Comparison of ENCODE assay signal across 8 cellular contexts in genomic region chr14:75307700-75308379, GRCh38. TPM values are rescaled to one million over a fixed set of nuclear protein-coding genes. Genes with fewer than 3 reads are reported as not detected.
DNase-seq lines count a peak whose midpoint lies in the region; ATAC-seq, FAIRE-seq and TF ChIP-seq lines count a peak whose summit lies in the region.

No MANE protein-coding gene starts in this region.

- DNase-seq in A172 (ENCODE audit: low spot score) (peak; percentile 41), GM19239 (ENCODE audit: insufficient read length, low spot score) (peak; percentile 27), NCI-H2107 (lab: John Stamatoyannopoulos, UW) (peak; percentile 93), astrocyte of the spinal cord (ENCODE audit: low read depth, low spot score) (peak; percentile 80), hypothalamus (lab: John Stamatoyannopoulos, UW) (peak in 50 of 51 donors; percentile 13 to 88 (median 69)), small intestine (peak; percentile 85)

- FAIRE-seq in GM19239 (lab: Jason Lieb, UNC) (peak; percentile 96), TTC549 (lab: Jason Lieb, UNC) (peak; percentile 32), small intestine (lab: Jason Lieb, UNC) (no peak)

- in situ Hi-C loops in astrocyte of the spinal cord (cut with HindIII; ENCODE audit: low sequenced_read_pairs): loop anchor here (10.0 kb wide), 1 partner anchor 183 kb away; the partner anchor contains the start of gene NEK9

- no peaks in the 10 kb centered on the region for H3K27me3 ChIP-seq in small intestine (ENCODE audit: control insufficient read depth in 2 of 2, insufficient read depth in 2 of 2, low read length in 2 of 2)

- no peaks in the 10 kb centered on the region for H3K9me3 ChIP-seq in small intestine (ENCODE audit: control insufficient read depth, low read depth)

- no peak for ATAC-seq in GM18870 (IDR thresholded peaks at IDR 0.05; ENCODE audit: unreplicated experiment)

- no peak overlapping the region for H3K27ac ChIP-seq in small intestine (ENCODE audit: low read depth in 1 of 2, low read length in 1 of 2)

- no peaks in the 10 kb centered on the region for H3K36me3 ChIP-seq in small intestine (ENCODE audit: control insufficient read depth in 2 of 2, insufficient read depth in 2 of 2, low read length in 2 of 2)

- no peak overlapping the region for H3K4me3 ChIP-seq in astrocyte of the spinal cord (ENCODE audit: low read depth, low read length)
- no peak overlapping the region for H3K4me3 ChIP-seq in small intestine (ENCODE audit: low read depth in 1 of 2, low read length in 2 of 2)

- no peaks in the 10 kb centered on the region for H3K4me1 ChIP-seq in small intestine (ENCODE audit: control insufficient read depth in 2 of 2, insufficient read depth in 1 of 2, low read depth in 1 of 2, low read length in 1 of 2)

- WGBS in small intestine, 3 donors: 21 to 24% (median 24%) methylated on average over 12 of the region's 12 CpGs

- TF ChIP-seq CTCF in astrocyte of the spinal cord (IDR thresholded peaks at IDR 0.05; ENCODE audit: low read depth, low read length): peak; percentile 95

RNA-seq across cellular contexts. Expression of gene FOS, which starts 29.2 kb away (rescaled TPM):
- 0.89 and 2.2 TPM in 2 replicates for total RNA-seq in A172 (2014; rRNA removed; shearing (Covaris generic))
- polyA plus RNA-seq in small intestine: 100 to 1,000 TPM in 2 of 3 donors, 10 to 100 TPM in 1; 71.6 to 344 (median 136) TPM

Comparison
In these comparisons a context has a peak if more than half of its experiments do, and no peak if none do; other contexts are left out.
1. DNase-seq: peak in every context shown above with its lines; median percentile 93 in NCI-H2107; 85 in small intestine; 80 in astrocyte of the spinal cord; 69 in hypothalamus; 41 in A172; 27 in GM19239.